1 cellular context compared by ENCODE assay signal in the genomic region with DNA sequence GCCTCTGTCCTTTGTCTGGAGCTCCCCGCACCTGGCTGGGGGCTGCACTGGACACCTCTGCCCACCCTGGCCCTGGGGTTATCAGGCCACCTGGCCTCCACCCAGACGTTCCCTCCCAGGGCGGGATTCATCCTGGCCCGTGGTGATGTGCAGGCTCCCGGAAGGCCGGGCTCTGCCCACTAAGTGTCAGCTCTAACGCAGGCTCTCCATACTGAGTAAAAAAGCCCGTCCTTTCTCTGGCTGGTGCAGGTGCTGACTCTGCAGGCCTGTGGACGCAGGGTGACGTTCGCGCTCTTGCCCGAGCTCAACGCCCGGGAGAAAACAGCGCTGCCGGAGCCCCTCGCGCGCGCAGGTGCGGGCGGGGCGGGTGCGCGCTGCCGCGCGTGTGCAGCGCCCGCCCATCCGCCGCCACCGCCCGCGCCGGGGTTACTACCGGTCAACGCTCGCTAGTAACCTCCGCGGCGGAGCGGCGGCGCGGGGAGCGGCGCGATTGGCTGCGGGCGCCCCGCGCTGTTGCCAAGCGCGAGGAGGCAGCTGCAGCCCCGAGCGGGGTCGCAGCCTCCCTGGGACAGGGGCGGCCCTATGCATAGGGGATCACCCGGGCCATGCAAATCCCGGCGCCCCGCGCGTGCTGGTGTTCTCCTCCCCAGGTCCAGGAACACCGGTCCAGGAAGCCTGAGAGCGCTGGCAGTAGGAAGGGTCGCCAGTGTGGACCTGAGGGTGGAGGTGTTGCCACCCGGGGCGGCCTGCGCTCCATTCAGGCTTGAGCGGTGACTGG.
TF ChIP-seq lines count a peak whose summit lies in the region.

No MANE protein-coding gene starts in this region.

TF ChIP-seq in K562, 482 proteins besides CTCF, POLR2A, EP300 and RAD21 (continued from another document and continues in another):
- TF ChIP-seq, protein P1, sequence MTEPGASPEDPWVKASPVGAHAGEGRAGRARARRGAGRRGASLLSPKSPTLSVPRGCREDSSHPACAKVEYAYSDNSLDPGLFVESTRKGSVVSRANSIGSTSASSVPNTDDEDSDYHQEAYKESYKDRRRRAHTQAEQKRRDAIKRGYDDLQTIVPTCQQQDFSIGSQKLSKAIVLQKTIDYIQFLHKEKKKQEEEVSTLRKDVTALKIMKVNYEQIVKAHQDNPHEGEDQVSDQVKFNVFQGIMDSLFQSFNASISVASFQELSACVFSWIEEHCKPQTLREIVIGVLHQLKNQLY (CRISPR knock-in tag; conservative IDR thresholded peaks at IDR 0.05): no peak
- TF ChIP-seq SAFB (IDR thresholded peaks at IDR 0.05; ENCODE audit: borderline replicate concordance, low read depth, low read length): no peak
- TF ChIP-seq, protein P2, sequence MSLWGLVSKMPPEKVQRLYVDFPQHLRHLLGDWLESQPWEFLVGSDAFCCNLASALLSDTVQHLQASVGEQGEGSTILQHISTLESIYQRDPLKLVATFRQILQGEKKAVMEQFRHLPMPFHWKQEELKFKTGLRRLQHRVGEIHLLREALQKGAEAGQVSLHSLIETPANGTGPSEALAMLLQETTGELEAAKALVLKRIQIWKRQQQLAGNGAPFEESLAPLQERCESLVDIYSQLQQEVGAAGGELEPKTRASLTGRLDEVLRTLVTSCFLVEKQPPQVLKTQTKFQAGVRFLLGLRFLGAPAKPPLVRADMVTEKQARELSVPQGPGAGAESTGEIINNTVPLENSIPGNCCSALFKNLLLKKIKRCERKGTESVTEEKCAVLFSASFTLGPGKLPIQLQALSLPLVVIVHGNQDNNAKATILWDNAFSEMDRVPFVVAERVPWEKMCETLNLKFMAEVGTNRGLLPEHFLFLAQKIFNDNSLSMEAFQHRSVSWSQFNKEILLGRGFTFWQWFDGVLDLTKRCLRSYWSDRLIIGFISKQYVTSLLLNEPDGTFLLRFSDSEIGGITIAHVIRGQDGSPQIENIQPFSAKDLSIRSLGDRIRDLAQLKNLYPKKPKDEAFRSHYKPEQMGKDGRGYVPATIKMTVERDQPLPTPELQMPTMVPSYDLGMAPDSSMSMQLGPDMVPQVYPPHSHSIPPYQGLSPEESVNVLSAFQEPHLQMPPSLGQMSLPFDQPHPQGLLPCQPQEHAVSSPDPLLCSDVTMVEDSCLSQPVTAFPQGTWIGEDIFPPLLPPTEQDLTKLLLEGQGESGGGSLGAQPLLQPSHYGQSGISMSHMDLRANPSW (CRISPR knock-in tag; IDR thresholded peaks at IDR 0.05): no peak
- TF ChIP-seq, protein P3, sequence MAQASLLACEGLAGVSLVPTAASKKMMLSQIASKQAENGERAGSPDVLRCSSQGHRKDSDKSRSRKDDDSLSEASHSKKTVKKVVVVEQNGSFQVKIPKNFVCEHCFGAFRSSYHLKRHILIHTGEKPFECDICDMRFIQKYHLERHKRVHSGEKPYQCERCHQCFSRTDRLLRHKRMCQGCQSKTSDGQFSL (CRISPR knock-in tag; IDR thresholded peaks at IDR 0.05): no peak
- TF ChIP-seq, protein P3 (tag; IDR thresholded peaks at IDR 0.05): no peak
- no peak for TF ChIP-seq GATAD2A (IDR thresholded peaks at IDR 0.05)
- TF ChIP-seq MCM7 (IDR thresholded peaks at IDR 0.05): no peak
- TF ChIP-seq, protein P4, sequence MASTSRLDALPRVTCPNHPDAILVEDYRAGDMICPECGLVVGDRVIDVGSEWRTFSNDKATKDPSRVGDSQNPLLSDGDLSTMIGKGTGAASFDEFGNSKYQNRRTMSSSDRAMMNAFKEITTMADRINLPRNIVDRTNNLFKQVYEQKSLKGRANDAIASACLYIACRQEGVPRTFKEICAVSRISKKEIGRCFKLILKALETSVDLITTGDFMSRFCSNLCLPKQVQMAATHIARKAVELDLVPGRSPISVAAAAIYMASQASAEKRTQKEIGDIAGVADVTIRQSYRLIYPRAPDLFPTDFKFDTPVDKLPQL (IDR thresholded peaks at IDR 0.05; ENCODE audit: extremely low read depth, insufficient read length): no peak
- no peak for TF ChIP-seq HNRNPL (IDR thresholded peaks at IDR 0.05; ENCODE audit: low read depth, low read length)
- TF ChIP-seq SMAD4 (CRISPR knock-in tag; conservative IDR thresholded peaks at IDR 0.05): peak; percentile 82
- TF ChIP-seq NEUROD1 (IDR thresholded peaks at IDR 0.05; ENCODE audit: borderline replicate concordance, low read depth, low read length, partially characterized antibody): no peak
- no peak for TF ChIP-seq PRMT5 (CRISPR knock-in tag; IDR thresholded peaks at IDR 0.05)
- TF ChIP-seq HLTF (IDR thresholded peaks at IDR 0.05): no peak
- TF ChIP-seq, protein P5, sequence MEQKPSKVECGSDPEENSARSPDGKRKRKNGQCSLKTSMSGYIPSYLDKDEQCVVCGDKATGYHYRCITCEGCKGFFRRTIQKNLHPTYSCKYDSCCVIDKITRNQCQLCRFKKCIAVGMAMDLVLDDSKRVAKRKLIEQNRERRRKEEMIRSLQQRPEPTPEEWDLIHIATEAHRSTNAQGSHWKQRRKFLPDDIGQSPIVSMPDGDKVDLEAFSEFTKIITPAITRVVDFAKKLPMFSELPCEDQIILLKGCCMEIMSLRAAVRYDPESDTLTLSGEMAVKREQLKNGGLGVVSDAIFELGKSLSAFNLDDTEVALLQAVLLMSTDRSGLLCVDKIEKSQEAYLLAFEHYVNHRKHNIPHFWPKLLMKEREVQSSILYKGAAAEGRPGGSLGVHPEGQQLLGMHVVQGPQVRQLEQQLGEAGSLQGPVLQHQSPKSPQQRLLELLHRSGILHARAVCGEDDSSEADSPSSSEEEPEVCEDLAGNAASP (IDR thresholded peaks at IDR 0.05): no peak
- no peak for TF ChIP-seq ZNF830 (CRISPR knock-in tag; IDR thresholded peaks at IDR 0.05)
- no peak for TF ChIP-seq TOE1 (IDR thresholded peaks at IDR 0.05; ENCODE audit: borderline replicate concordance)
- no peak for TF ChIP-seq TOE1 (CRISPR knock-in tag; IDR thresholded peaks at IDR 0.05; ENCODE audit: borderline replicate concordance, low read depth)
- TF ChIP-seq MEF2A (IDR thresholded peaks at IDR 0.05; ENCODE audit: control insufficient read depth, low read depth, low read length): no peak
- no peak for TF ChIP-seq LEF1 (IDR thresholded peaks at IDR 0.05)
- TF ChIP-seq, protein P6, sequence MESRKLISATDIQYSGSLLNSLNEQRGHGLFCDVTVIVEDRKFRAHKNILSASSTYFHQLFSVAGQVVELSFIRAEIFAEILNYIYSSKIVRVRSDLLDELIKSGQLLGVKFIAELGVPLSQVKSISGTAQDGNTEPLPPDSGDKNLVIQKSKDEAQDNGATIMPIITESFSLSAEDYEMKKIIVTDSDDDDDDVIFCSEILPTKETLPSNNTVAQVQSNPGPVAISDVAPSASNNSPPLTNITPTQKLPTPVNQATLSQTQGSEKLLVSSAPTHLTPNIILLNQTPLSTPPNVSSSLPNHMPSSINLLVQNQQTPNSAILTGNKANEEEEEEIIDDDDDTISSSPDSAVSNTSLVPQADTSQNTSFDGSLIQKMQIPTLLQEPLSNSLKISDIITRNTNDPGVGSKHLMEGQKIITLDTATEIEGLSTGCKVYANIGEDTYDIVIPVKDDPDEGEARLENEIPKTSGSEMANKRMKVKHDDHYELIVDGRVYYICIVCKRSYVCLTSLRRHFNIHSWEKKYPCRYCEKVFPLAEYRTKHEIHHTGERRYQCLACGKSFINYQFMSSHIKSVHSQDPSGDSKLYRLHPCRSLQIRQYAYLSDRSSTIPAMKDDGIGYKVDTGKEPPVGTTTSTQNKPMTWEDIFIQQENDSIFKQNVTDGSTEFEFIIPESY (CRISPR knock-in tag; IDR thresholded peaks at IDR 0.05): 0 out of 2 replicates have a peak, but pooled peaks have one; percentile 25
- TF ChIP-seq ZBTB7A (IDR thresholded peaks at IDR 0.05; ENCODE audit: borderline replicate concordance, control insufficient read depth, low read depth, low read length): 0 out of 2 replicates have a peak, but pooled peaks have one; percentile 40
- 0 out of 2 replicates have a peak, but pooled peaks have one; percentile 11 for TF ChIP-seq CREM (IDR thresholded peaks at IDR 0.05; ENCODE audit: low read depth)
- no peak for TF ChIP-seq HNRNPUL1 (IDR thresholded peaks at IDR 0.05; ENCODE audit: low read length)
- TF ChIP-seq, protein P7, sequence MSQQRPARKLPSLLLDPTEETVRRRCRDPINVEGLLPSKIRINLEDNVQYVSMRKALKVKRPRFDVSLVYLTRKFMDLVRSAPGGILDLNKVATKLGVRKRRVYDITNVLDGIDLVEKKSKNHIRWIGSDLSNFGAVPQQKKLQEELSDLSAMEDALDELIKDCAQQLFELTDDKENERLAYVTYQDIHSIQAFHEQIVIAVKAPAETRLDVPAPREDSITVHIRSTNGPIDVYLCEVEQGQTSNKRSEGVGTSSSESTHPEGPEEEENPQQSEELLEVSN (IDR thresholded peaks at IDR 0.05; ENCODE audit: borderline replicate concordance in 1 of 2, extremely low read depth in 1 of 2, insufficient read depth in 1 of 2, insufficient read length in 1 of 2, low read depth in 1 of 2, low read length in 1 of 2, poor library complexity in 1 of 2, severe bottlenecking in 1 of 2): peak; percentile 43 to 97
- TF ChIP-seq, protein P8, sequence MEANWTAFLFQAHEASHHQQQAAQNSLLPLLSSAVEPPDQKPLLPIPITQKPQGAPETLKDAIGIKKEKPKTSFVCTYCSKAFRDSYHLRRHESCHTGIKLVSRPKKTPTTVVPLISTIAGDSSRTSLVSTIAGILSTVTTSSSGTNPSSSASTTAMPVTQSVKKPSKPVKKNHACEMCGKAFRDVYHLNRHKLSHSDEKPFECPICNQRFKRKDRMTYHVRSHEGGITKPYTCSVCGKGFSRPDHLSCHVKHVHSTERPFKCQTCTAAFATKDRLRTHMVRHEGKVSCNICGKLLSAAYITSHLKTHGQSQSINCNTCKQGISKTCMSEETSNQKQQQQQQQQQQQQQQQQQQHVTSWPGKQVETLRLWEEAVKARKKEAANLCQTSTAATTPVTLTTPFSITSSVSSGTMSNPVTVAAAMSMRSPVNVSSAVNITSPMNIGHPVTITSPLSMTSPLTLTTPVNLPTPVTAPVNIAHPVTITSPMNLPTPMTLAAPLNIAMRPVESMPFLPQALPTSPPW (CRISPR knock-in tag; IDR thresholded peaks at IDR 0.05): peak; percentile 56; the same call in 1 of the 2 replicates
- no peak for TF ChIP-seq KLF16 (IDR thresholded peaks at IDR 0.05)
- no peak for TF ChIP-seq POLR2AphosphoS5 (IDR thresholded peaks at IDR 0.05; ENCODE audit: control insufficient read depth, insufficient read depth, low read depth, low read length)
- no peak for TF ChIP-seq EGR1 (conservative IDR thresholded peaks at IDR 0.05)
- TF ChIP-seq GATAD2B (IDR thresholded peaks at IDR 0.05; ENCODE audit: borderline replicate concordance): 0 out of 2 replicates have a peak, but pooled peaks have one; percentile 40
- no peak for TF ChIP-seq ZNF584 (CRISPR knock-in tag; IDR thresholded peaks at IDR 0.05; ENCODE audit: low read depth)
- TF ChIP-seq, protein P9, sequence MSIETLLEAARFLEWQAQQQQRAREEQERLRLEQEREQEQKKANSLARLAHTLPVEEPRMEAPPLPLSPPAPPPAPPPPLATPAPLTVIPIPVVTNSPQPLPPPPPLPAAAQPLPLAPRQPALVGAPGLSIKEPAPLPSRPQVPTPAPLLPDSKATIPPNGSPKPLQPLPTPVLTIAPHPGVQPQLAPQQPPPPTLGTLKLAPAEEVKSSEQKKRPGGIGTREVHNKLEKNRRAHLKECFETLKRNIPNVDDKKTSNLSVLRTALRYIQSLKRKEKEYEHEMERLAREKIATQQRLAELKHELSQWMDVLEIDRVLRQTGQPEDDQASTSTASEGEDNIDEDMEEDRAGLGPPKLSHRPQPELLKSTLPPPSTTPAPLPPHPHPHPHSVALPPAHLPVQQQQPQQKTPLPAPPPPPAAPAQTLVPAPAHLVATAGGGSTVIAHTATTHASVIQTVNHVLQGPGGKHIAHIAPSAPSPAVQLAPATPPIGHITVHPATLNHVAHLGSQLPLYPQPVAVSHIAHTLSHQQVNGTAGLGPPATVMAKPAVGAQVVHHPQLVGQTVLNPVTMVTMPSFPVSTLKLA (conservative IDR thresholded peaks at IDR 0.05): no peak
- TF ChIP-seq HNRNPK (IDR thresholded peaks at IDR 0.05; ENCODE audit: low read depth, low read length, poor library complexity, severe bottlenecking): no peak
- TF ChIP-seq ZNF121 (CRISPR knock-in tag; conservative IDR thresholded peaks at IDR 0.05): 0 out of 2 replicates have a peak, but pooled peaks have one; percentile 7
- no peak for TF ChIP-seq NCOA4 (IDR thresholded peaks at IDR 0.05; ENCODE audit: partially characterized antibody)
- no peak for TF ChIP-seq RAD51 (IDR thresholded peaks at IDR 0.05; ENCODE audit: borderline replicate concordance, low read depth)
- peak; percentile 80; the same call in 1 of the 2 replicates for TF ChIP-seq CTBP1 (IDR thresholded peaks at IDR 0.05; ENCODE audit: borderline replicate concordance)
- TF ChIP-seq MYC (IDR thresholded peaks at IDR 0.05; ENCODE audit: low read depth, low read length): no peak
- no peak for TF ChIP-seq MYC (CRISPR knock-in tag; IDR thresholded peaks at IDR 0.05; ENCODE audit: borderline replicate concordance, low read depth)
- TF ChIP-seq, protein P10, sequence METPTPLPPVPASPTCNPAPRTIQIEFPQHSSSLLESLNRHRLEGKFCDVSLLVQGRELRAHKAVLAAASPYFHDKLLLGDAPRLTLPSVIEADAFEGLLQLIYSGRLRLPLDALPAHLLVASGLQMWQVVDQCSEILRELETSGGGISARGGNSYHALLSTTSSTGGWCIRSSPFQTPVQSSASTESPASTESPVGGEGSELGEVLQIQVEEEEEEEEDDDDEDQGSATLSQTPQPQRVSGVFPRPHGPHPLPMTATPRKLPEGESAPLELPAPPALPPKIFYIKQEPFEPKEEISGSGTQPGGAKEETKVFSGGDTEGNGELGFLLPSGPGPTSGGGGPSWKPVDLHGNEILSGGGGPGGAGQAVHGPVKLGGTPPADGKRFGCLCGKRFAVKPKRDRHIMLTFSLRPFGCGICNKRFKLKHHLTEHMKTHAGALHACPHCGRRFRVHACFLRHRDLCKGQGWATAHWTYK (CRISPR knock-in tag; IDR thresholded peaks at IDR 0.05): 0 out of 2 replicates have a peak, but pooled peaks have one; percentile 52
- no peak for TF ChIP-seq FOXP1 (CRISPR knock-in tag; IDR thresholded peaks at IDR 0.05)
- no peak for TF ChIP-seq ZNF282 (CRISPR knock-in tag; IDR thresholded peaks at IDR 0.05)
- no peak for TF ChIP-seq SRSF1 (IDR thresholded peaks at IDR 0.05; ENCODE audit: low read depth, low read length)
- TF ChIP-seq ZNF699 (CRISPR knock-in tag; IDR thresholded peaks at IDR 0.05; ENCODE audit: insufficient replicate concordance): no peak
- TF ChIP-seq PTBP1 (IDR thresholded peaks at IDR 0.05; ENCODE audit: low read depth, low read length): no peak
- no peak for TF ChIP-seq SIRT6 (IDR thresholded peaks at IDR 0.05; ENCODE audit: low read depth, low read length)
- TF ChIP-seq, protein P11, sequence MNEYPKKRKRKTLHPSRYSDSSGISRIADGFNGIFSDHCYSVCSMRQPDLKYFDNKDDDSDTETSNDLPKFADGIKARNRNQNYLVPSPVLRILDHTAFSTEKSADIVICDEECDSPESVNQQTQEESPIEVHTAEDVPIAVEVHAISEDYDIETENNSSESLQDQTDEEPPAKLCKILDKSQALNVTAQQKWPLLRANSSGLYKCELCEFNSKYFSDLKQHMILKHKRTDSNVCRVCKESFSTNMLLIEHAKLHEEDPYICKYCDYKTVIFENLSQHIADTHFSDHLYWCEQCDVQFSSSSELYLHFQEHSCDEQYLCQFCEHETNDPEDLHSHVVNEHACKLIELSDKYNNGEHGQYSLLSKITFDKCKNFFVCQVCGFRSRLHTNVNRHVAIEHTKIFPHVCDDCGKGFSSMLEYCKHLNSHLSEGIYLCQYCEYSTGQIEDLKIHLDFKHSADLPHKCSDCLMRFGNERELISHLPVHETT (CRISPR knock-in tag; conservative IDR thresholded peaks at IDR 0.05 in 1 of 2, IDR thresholded peaks at IDR 0.05 in 1 of 2): 0 out of 4 replicates have a peak, but pooled peaks of 1 of the 2 experiments have one; percentile 30
- TF ChIP-seq DACH1 (IDR thresholded peaks at IDR 0.05; ENCODE audit: partially characterized antibody): no peak
- no peak for TF ChIP-seq ELF4 (CRISPR knock-in tag; IDR thresholded peaks at IDR 0.05)
